ENCODE assay signal across 22 cellular contexts in the genomic region with DNA sequence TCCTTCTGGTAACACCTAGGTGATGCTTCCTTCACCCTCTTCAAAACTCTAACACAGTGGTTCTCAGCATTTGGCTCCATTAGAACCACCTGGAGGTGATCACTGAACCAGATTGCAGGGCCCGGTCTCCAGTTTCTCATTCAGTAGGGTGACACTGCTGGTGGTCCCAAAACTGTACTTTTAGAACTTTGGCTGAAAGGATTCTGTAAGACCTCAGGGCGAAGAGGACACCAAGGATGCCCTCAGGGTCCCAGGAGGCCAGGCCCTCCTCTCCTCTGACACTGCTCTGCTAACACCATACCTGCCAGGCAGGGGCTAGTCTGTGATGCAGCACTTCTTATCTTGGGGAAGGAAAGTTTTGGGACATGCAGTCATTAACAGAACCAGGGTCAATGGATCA. TPM values are rescaled to one million over a fixed set of nuclear protein-coding genes. Genes with fewer than 3 reads are reported as not detected.
"Had no signal": no experiment of that assay in that cellular context is flagged by ENCODE, and none has a peak within 500 bp of the region (broad histone marks: within the 10 kb centered on the region; RNA-seq: fewer than 3 reads in every experiment).

No MANE protein-coding gene starts in this region.

- H3K4me1 ChIP-seq: colonic mucosa, gastrocnemius medialis, gastroesophageal sphincter, heart left ventricle, heart right ventricle had no signal

- ATAC-seq: effector memory CD8-positive, alpha-beta T cell; gastrocnemius medialis; gastroesophageal sphincter; heart left ventricle; heart right ventricle had no signal

- H3K4me3 ChIP-seq: colonic mucosa, coronary artery, dorsolateral prefrontal cortex, esophagus squamous epithelium, gastrocnemius medialis, gastroesophageal sphincter, heart left ventricle, heart right ventricle had no signal

- H3K9me3 ChIP-seq: colonic mucosa, esophagus squamous epithelium, gastrocnemius medialis, gastroesophageal sphincter, heart left ventricle, heart right ventricle had no signal

- DNase-seq: colonic mucosa; cortex of kidney; dermis blood vessel endothelial cell; dorsolateral prefrontal cortex; effector CD4-positive, alpha-beta T cell; effector CD8-positive, alpha-beta T cell; effector memory CD4-positive, alpha-beta T cell; effector memory CD8-positive, alpha-beta T cell; erythroblast; esophagus squamous epithelium; foreskin fibroblast; foreskin keratinocyte; foreskin melanocyte; gastrocnemius medialis; glutamatergic neuron; heart left ventricle; heart right ventricle had no signal

- H3K27ac ChIP-seq: colonic mucosa, coronary artery, dorsolateral prefrontal cortex, esophagus squamous epithelium, foreskin keratinocyte, gastrocnemius medialis, gastroesophageal sphincter, heart left ventricle, heart right ventricle had no signal

- H3K27ac Mint-ChIP-seq: dendritic cell treated with granulocyte-macrophage colony-stimulating factor and Interleukin-4, amounts not matched to agents 40 ng/mL and 50 ng/mL, for 4 days; effector memory CD8-positive, alpha-beta T cell had no signal

- H3K4me3 Mint-ChIP-seq: dendritic cell treated with granulocyte-macrophage colony-stimulating factor and Interleukin-4, amounts not matched to agents 40 ng/mL and 50 ng/mL, for 4 days; effector memory CD8-positive, alpha-beta T cell had no signal

- H3K27me3 ChIP-seq: colonic mucosa, dorsolateral prefrontal cortex, esophagus squamous epithelium, foreskin keratinocyte, gastrocnemius medialis, gastroesophageal sphincter, heart left ventricle, heart right ventricle had no signal

- H3K9me3 Mint-ChIP-seq: dendritic cell treated with granulocyte-macrophage colony-stimulating factor and Interleukin-4, amounts not matched to agents 40 ng/mL and 50 ng/mL, for 4 days; effector memory CD8-positive, alpha-beta T cell had no signal

- H3K36me3 ChIP-seq: colonic mucosa, esophagus squamous epithelium, gastrocnemius medialis, gastroesophageal sphincter, heart left ventricle, heart right ventricle had no signal

RNA-seq across cellular contexts. Expression of a gene that starts 9.0 kb away (rescaled TPM):
- total RNA-seq: dermis blood vessel endothelial cell, endothelial cell of umbilical vein, gastrocnemius medialis, glomerular endothelial cell had no signal
